In genomic region chr18:5890606-5891360, GRCh38 we compare ENCODE assay signal across 8 cellular contexts. TPM values are rescaled to one million over a fixed set of nuclear protein-coding genes. Genes with fewer than 3 reads are reported as not detected.
A peak's percentile ranks its signal among the peaks of the same experiment; 100 is the strongest.
DNase-seq lines count a peak whose midpoint lies in the region; ATAC-seq lines count a peak whose summit lies in the region.

No MANE protein-coding gene starts in this region.

- peak; percentile 44 to 47 for ATAC-seq in CD4-positive, CD25-positive, alpha-beta regulatory T cell (ENCODE audit: low read depth in 2 of 2)
- peak; percentile 79 for ATAC-seq in GM19395 (IDR thresholded peaks at IDR 0.05; ENCODE audit: unreplicated experiment)
- peak; percentile 80 for ATAC-seq in HG03439 (IDR thresholded peaks at IDR 0.05; ENCODE audit: unreplicated experiment)
- ATAC-seq in activated T-helper 17 cell treated with anti-CD3 and anti-CD28 coated beads, Interleukin-2, amount 50 U/mL, for 72 hours (replicated peaks), result peak; percentile 56

- peaks cover 30% of the 10 kb centered on the region for H3K27me3 ChIP-seq in CD4-positive, CD25-positive, alpha-beta regulatory T cell (ENCODE audit: control insufficient read depth, insufficient read depth, low read length)
- H3K27me3 ChIP-seq in iPS DF 6.9 (ENCODE audit: control insufficient read depth, insufficient read depth, low read length) (peaks cover 2% of the 10 kb centered on the region; the same call in 1 of the 2 replicates), skeletal muscle tissue (ENCODE audit: control insufficient read depth in 3 of 3, insufficient read depth in 3 of 3, low read length in 3 of 3) (peaks cover 34 to 53% (median 41%) of the 10 kb centered on the region in 3 donors)

- peaks cover 52% of the 10 kb centered on the region for H3K27me3 Mint-ChIP-seq in CD4-positive, CD25-positive, alpha-beta regulatory T cell
- peaks cover 47% of the 10 kb centered on the region for H3K27me3 Mint-ChIP-seq in activated T-helper 17 cell treated with anti-CD3 and anti-CD28 coated beads, Interleukin-2, amount 50 U/mL, for 72 hours

- H3K27ac ChIP-seq in CD4-positive, CD25-positive, alpha-beta regulatory T cell (ENCODE audit: insufficient read depth, low read length, poor library complexity, severe bottlenecking), result no peak overlapping the region
- H3K27ac ChIP-seq in iPS DF 6.9 (ENCODE audit: low read length) (no peak overlapping the region), skeletal muscle tissue (ENCODE audit: low read depth, low read length) (no peak overlapping the region)

- peak overlapping the region in 1 of 3 donors; percentile 4 for H3K9ac ChIP-seq in skeletal muscle tissue (ENCODE audit: low read depth in 1 of 3, low read length in 3 of 3)

- H3K4me3 Mint-ChIP-seq in CD4-positive, CD25-positive, alpha-beta regulatory T cell, result no peak overlapping the region
- H3K4me3 Mint-ChIP-seq in activated T-helper 17 cell treated with anti-CD3 and anti-CD28 coated beads, Interleukin-2, amount 50 U/mL, for 72 hours, result no peak overlapping the region

- no peak overlapping the region for H3K4me3 ChIP-seq in CD4-positive, CD25-positive, alpha-beta regulatory T cell (ENCODE audit: low read depth, low read length)
- peak overlapping the region; percentile 42; the same call in 1 of the 2 replicates for H3K4me3 ChIP-seq in iPS DF 6.9 (ENCODE audit: low read length)
- H3K4me3 ChIP-seq in skeletal muscle tissue (ENCODE audit: low read length in 3 of 3), result peak overlapping the region in 2 of 3 donors; percentile 63 to 66

- no CpG with 5 or more reads among the region's 108 CpGs for WGBS in iPS DF 6.9 (ENCODE audit: insufficient coverage, insufficient read length)

- peaks cover 0 to 10% (median 3%) of the 10 kb centered on the region in 4 donors for H3K4me1 Mint-ChIP-seq in CD4-positive, CD25-positive, alpha-beta regulatory T cell
- H3K4me1 Mint-ChIP-seq in activated T-helper 17 cell treated with anti-CD3 and anti-CD28 coated beads, Interleukin-2, amount 50 U/mL, for 72 hours, result no peaks in the 10 kb centered on the region

- H3K36me3 Mint-ChIP-seq in CD4-positive, CD25-positive, alpha-beta regulatory T cell, result no peaks in the 10 kb centered on the region
- H3K36me3 Mint-ChIP-seq in activated T-helper 17 cell treated with anti-CD3 and anti-CD28 coated beads, Interleukin-2, amount 50 U/mL, for 72 hours (ENCODE audit: low read depth), result no peaks in the 10 kb centered on the region

- no peak overlapping the region for H3K27ac Mint-ChIP-seq in CD4-positive, CD25-positive, alpha-beta regulatory T cell
- H3K27ac Mint-ChIP-seq in activated T-helper 17 cell treated with anti-CD3 and anti-CD28 coated beads, Interleukin-2, amount 50 U/mL, for 72 hours, result no peak overlapping the region

- DNase-seq in CD4-positive, CD25-positive, alpha-beta regulatory T cell, result peak in 2 of 3 donors; percentile 4 to 33
- DNase-seq in iPS DF 6.9 (ENCODE audit: low read depth, low spot score), result no peak
- DNase-seq in foreskin melanocyte, result no peak
- no peak for DNase-seq in occipital lobe (lab: John Stamatoyannopoulos, UW)

- H3K36me3 ChIP-seq in CD4-positive, CD25-positive, alpha-beta regulatory T cell (ENCODE audit: control insufficient read depth, insufficient read depth, low read length), result no peaks in the 10 kb centered on the region
- H3K36me3 ChIP-seq in iPS DF 6.9 (ENCODE audit: control insufficient read depth, insufficient read depth, low read length) (no peaks in the 10 kb centered on the region), skeletal muscle tissue (ENCODE audit: control insufficient read depth in 3 of 3, insufficient read depth in 3 of 3, low read length in 3 of 3) (no peaks in the 10 kb centered on the region)

- peaks cover 2% of the 10 kb centered on the region for H3K4me1 ChIP-seq in CD4-positive, CD25-positive, alpha-beta regulatory T cell (ENCODE audit: control insufficient read depth, insufficient read depth, low read length, poor library complexity, severe bottlenecking)
- H3K4me1 ChIP-seq in iPS DF 6.9 (ENCODE audit: control insufficient read depth, insufficient read depth, low read length) (peaks cover 6% of the 10 kb centered on the region; the same call in 1 of the 2 replicates), skeletal muscle tissue (ENCODE audit: control insufficient read depth in 3 of 3, insufficient read depth in 3 of 3, low read length in 3 of 3) (peaks cover 0 to 3% (median 1%) of the 10 kb centered on the region in 3 donors)

- no peaks in the 10 kb centered on the region for H3K9me3 ChIP-seq in CD4-positive, CD25-positive, alpha-beta regulatory T cell (ENCODE audit: control insufficient read depth in 2 of 2, low read length in 2 of 2)
- H3K9me3 ChIP-seq in iPS DF 6.9 (ENCODE audit: control insufficient read depth, insufficient read depth, low read length), result no peaks in the 10 kb centered on the region
- H3K9me3 ChIP-seq in skeletal muscle tissue (ENCODE audit: control insufficient read depth in 3 of 3, low read length in 3 of 3), result no peaks in the 10 kb centered on the region

- H3K9me3 Mint-ChIP-seq in CD4-positive, CD25-positive, alpha-beta regulatory T cell, result peaks cover 0 to 3% (median 0%) of the 10 kb centered on the region in 7 donors
- H3K9me3 Mint-ChIP-seq in activated T-helper 17 cell treated with anti-CD3 and anti-CD28 coated beads, Interleukin-2, amount 50 U/mL, for 72 hours, result no peaks in the 10 kb centered on the region

RNA-seq across cellular contexts. Expression of gene TMEM200C, which starts 4.5 kb away (rescaled TPM):
- total RNA-seq in CD4-positive, CD25-positive, alpha-beta regulatory T cell, result not detected
- polyA plus RNA-seq in CD4-positive, CD25-positive, alpha-beta regulatory T cell, result not detected
- total RNA-seq in activated T-helper 17 cell treated with anti-CD3 and anti-CD28 coated beads, Interleukin-2, amount 50 U/mL, for 72 hours, result not detected
- 0.52 TPM for total RNA-seq in skeletal muscle tissue
- 16.4 TPM for total RNA-seq in occipital lobe

Comparison
In these comparisons a context has a peak if more than half of its experiments do, and no peak if none do; other contexts are left out.
1. DNase-seq: peak in CD4-positive, CD25-positive, alpha-beta regulatory T cell (2 of 3); none in iPS DF 6.9 (single experiment), foreskin melanocyte (single experiment) and occipital lobe (single experiment).
2. RNA of gene TMEM200C, which starts 4.5 kb away (total RNA-seq): 16.4 TPM in occipital lobe (single experiment); 0.52 TPM in skeletal muscle tissue (single experiment), not detected in CD4-positive, CD25-positive, alpha-beta regulatory T cell (single experiment) and not detected in activated T-helper 17 cell treated with anti-CD3 and anti-CD28 coated beads, Interleukin-2, amount 50 U/mL, for 72 hours; every median in the first group is over 10 times any median in the second.
3. Peak in every context shown above with its lines, with median percentiles within 50 percentile points of each other: ATAC-seq.